In genomic region chr2:26299488-26300092, GRCh38 we compare ENCODE assay signal across 8 cellular contexts. TPM values are rescaled to one million over a fixed set of nuclear protein-coding genes. Genes with fewer than 3 reads are reported as not detected.
DNase-seq lines count a peak whose midpoint lies in the region; TF ChIP-seq lines count a peak whose summit lies in the region.

No MANE protein-coding gene starts in this region.

- no peaks in the 10 kb centered on the region for H3K9me3 Mint-ChIP-seq in T-helper 2 cell treated with Interferon-gamma antibody and Interleukin-4, amounts not matched to agents 5 μg/mL and 100 μg/mL, for 36 hours

- H3K36me3 ChIP-seq in SJSA1 (no peaks in the 10 kb centered on the region), muscle layer of duodenum (ENCODE audit: control insufficient read depth in 1 of 2, insufficient read depth in 2 of 2, low read length in 2 of 2) (peaks cover 0 to 6% of the 10 kb centered on the region in 2 donors)

- no peak for TF ChIP-seq POLR2A in erythroblast (IDR thresholded peaks at IDR 0.05; ENCODE audit: low read length)

- no peaks in the 10 kb centered on the region for H3K4me1 Mint-ChIP-seq in T-helper 2 cell treated with Interferon-gamma antibody and Interleukin-4, amounts not matched to agents 5 μg/mL and 100 μg/mL, for 36 hours (ENCODE audit: low read depth)

- H3K27ac Mint-ChIP-seq in T-helper 2 cell treated with Interferon-gamma antibody and Interleukin-4, amounts not matched to agents 5 μg/mL and 100 μg/mL, for 36 hours = no peak overlapping the region

- H3K9me3 ChIP-seq in SJSA1 (replicated peaks) (no peaks in the 10 kb centered on the region), muscle layer of duodenum (ENCODE audit: control insufficient read depth in 1 of 2, low read length in 2 of 2) (no peaks in the 10 kb centered on the region)

- peak overlapping the region; percentile 37 for H3K4me3 ChIP-seq in SJSA1
- H3K4me3 ChIP-seq in muscle layer of duodenum (ENCODE audit: low read depth in 1 of 2, low read length in 2 of 2) = peak overlapping the region; percentile 82 to 84

- peak overlapping the region; percentile 76 for H3K27ac ChIP-seq in SJSA1
- H3K27ac ChIP-seq in muscle layer of duodenum (ENCODE audit: low read length) = peak overlapping the region; percentile 92

- DNase-seq in stimulated activated CD4-positive, alpha-beta T cell treated with anti-CD3 and anti-CD28 coated beads, Interleukin-4, amount 100 ng/mL, for 24 hours = peak; percentile 18
- DNase-seq in stimulated activated CD4-positive, alpha-beta T cell treated with anti-CD3 and anti-CD28 coated beads, Interleukin-1b, Interleukin-23, amount 100 ng/mL, for 48 hours = no peak
- DNase-seq in SJSA1 (ENCODE audit: low read depth in 1 of 2, low spot score in 2 of 2) (peak in 1 of 2 experiments; percentile 80), erythroblast (lab: John Stamatoyannopoulos, UW) (peak; percentile 24 to 49), HuH-7 (ENCODE audit: low spot score) (no peak), NCI-H2107 (lab: John Stamatoyannopoulos, UW) (no peak)
- DNase-seq in T-helper 2 cell treated with Interferon-gamma antibody and Interleukin-4, amounts not matched to agents 5 μg/mL and 100 μg/mL, for 36 hours (ENCODE audit: low spot score) = no peak

- no peaks in the 10 kb centered on the region for H3K36me3 Mint-ChIP-seq in T-helper 2 cell treated with Interferon-gamma antibody and Interleukin-4, amounts not matched to agents 5 μg/mL and 100 μg/mL, for 36 hours (ENCODE audit: low read depth)

- peaks cover 14% of the 10 kb centered on the region for H3K27me3 Mint-ChIP-seq in T-helper 2 cell treated with Interferon-gamma antibody and Interleukin-4, amounts not matched to agents 5 μg/mL and 100 μg/mL, for 36 hours (ENCODE audit: low read depth)

- H3K27me3 ChIP-seq in SJSA1 (replicated peaks) (no peaks in the 10 kb centered on the region), muscle layer of duodenum (ENCODE audit: low read depth, low read length) (no peaks in the 10 kb centered on the region)

- H3K4me3 Mint-ChIP-seq in T-helper 2 cell treated with Interferon-gamma antibody and Interleukin-4, amounts not matched to agents 5 μg/mL and 100 μg/mL, for 36 hours = no peak overlapping the region

- H3K4me1 ChIP-seq in SJSA1 (replicated peaks) (peaks cover 11% of the 10 kb centered on the region), muscle layer of duodenum (ENCODE audit: control insufficient read depth in 1 of 2, insufficient read depth in 2 of 2, low read length in 2 of 2) (peaks cover 0 to 10% of the 10 kb centered on the region in 2 donors)

RNA-seq across cellular contexts. Expression of gene SELENOI, which starts 46.4 kb away (rescaled TPM):
- total RNA-seq in SJSA1 (2014; rRNA removed; shearing (Covaris generic)) = 10.1 and 17.6 TPM in 2 replicates

RNA-seq across cellular contexts. Expression of gene ADGRF3, which starts 47.0 kb away (rescaled TPM):
- total RNA-seq in SJSA1 (2014; rRNA removed; shearing (Covaris generic)) = 0.18 and 1.1 TPM in 2 replicates

RNA-seq across cellular contexts. Expression of gene HADHB, which starts 54.9 kb away (rescaled TPM):
- 73.0 and 74.3 TPM in 2 replicates for total RNA-seq in SJSA1 (2014; rRNA removed; shearing (Covaris generic))

RNA-seq across cellular contexts. Expression of gene HADHA, which starts 55.2 kb away (rescaled TPM):
- 111 and 114 TPM in 2 replicates for total RNA-seq in SJSA1 (2014; rRNA removed; shearing (Covaris generic))

Comparison
In these comparisons a context has a peak if more than half of its experiments do, and no peak if none do; other contexts are left out.
1. DNase-seq: peak in stimulated activated CD4-positive, alpha-beta T cell treated with anti-CD3 and anti-CD28 coated beads, Interleukin-4, amount 100 ng/mL, for 24 hours (single experiment) and erythroblast (2 of 2); none in stimulated activated CD4-positive, alpha-beta T cell treated with anti-CD3 and anti-CD28 coated beads, Interleukin-1b, Interleukin-23, amount 100 ng/mL, for 48 hours (single experiment), T-helper 2 cell treated with Interferon-gamma antibody and Interleukin-4, amounts not matched to agents 5 μg/mL and 100 μg/mL, for 36 hours (single experiment), HuH-7 (single experiment) and NCI-H2107 (single experiment).